ENCODE assay signal across 13 cellular contexts in genomic region chr1:116919802-116920201, GRCh38. TPM values are rescaled to one million over a fixed set of nuclear protein-coding genes. Genes with fewer than 3 reads are reported as not detected.
DNase-seq lines count a peak whose midpoint lies in the region; ATAC-seq and TF ChIP-seq lines count a peak whose summit lies in the region.
"Had no signal": no experiment of that assay in that cellular context is flagged by ENCODE, and none has a peak within 500 bp of the region (broad histone marks: within the 10 kb centered on the region; RNA-seq: fewer than 3 reads in every experiment).

No MANE protein-coding gene starts in this region.

- no peaks in the 10 kb centered on the region for H3F3A ChIP-seq in PC-3 (ENCODE audit: low read length, unreplicated experiment)

- H2AFZ ChIP-seq in PC-3 (ENCODE audit: low read length), result no peak overlapping the region

- CTCF ChIA-PET in activated naive CD4-positive, alpha-beta T cell treated with anti-CD3 and anti-CD28 coated beads for 36 hours (lab: Charles Lee), result interaction anchor here (0.6 to 1.3 kb wide), 2 partner anchors 15 to 273 kb away, joined by 3 to 4 read pairs; no protein-coding TSS in a partner anchor
- CTCF ChIA-PET in PC-3 (lab: Charles Lee), result no interaction called here

- POLR2A ChIA-PET in PC-3 (lab: Charles Lee; ENCODE audit: unreplicated experiment), result no interaction called here

- no peak overlapping the region for H3K4me3 ChIP-seq in PC-3 (ENCODE audit: low read length)
- H3K4me3 ChIP-seq in fibroblast of villous mesenchyme (ENCODE audit: low read depth, low read length), result no peak overlapping the region
- no peak overlapping the region for H3K4me3 ChIP-seq in testis
- H3K4me3 ChIP-seq: right lobe of liver had no signal

- peaks cover 42% of the 10 kb centered on the region for H3K4me1 ChIP-seq in PC-3 (ENCODE audit: insufficient read depth, low read length)
- peaks cover 19% of the 10 kb centered on the region for H3K4me1 ChIP-seq in testis

- H3K4me1 Mint-ChIP-seq in activated naive CD4-positive, alpha-beta T cell treated with anti-CD3 and anti-CD28 coated beads for 36 hours (ENCODE audit: low read depth), result peaks cover 8% of the 10 kb centered on the region

- no peaks in the 10 kb centered on the region for H3K27me3 Mint-ChIP-seq in activated naive CD4-positive, alpha-beta T cell treated with anti-CD3 and anti-CD28 coated beads for 36 hours (ENCODE audit: low read depth)

- intact Hi-C loops in activated naive CD4-positive, alpha-beta T cell treated with anti-CD3 and anti-CD28 coated beads for 36 hours (cut with micrococcal nuclease), result loop anchor here (10.0 kb wide), 1 partner anchor 615 kb away; no protein-coding TSS in a partner anchor
- intact Hi-C loops in PC-3 (cut with micrococcal nuclease) (no loop called here), testis (cut with DNase I; ENCODE audit: low total_unique reads) (no loop called here)

- no peaks in the 10 kb centered on the region for H4K20me1 ChIP-seq in PC-3 (ENCODE audit: low read length)

- TF ChIP-seq CTCF in PC-3 (conservative IDR thresholded peaks at IDR 0.05; ENCODE audit: low read depth, low read length), result 0 out of 2 replicates have a peak, but pooled peaks have one; percentile 18
- no peak for TF ChIP-seq CTCF in fibroblast of villous mesenchyme (IDR thresholded peaks at IDR 0.05; ENCODE audit: insufficient read depth, low read depth, low read length)
- TF ChIP-seq CTCF in testis (IDR thresholded peaks at IDR 0.05), result no peak

- no peaks in the 10 kb centered on the region for H3K36me3 Mint-ChIP-seq in activated naive CD4-positive, alpha-beta T cell treated with anti-CD3 and anti-CD28 coated beads for 36 hours (ENCODE audit: low read depth)

- H3K36me3 ChIP-seq in PC-3 (ENCODE audit: low read depth, low read length) (no peaks in the 10 kb centered on the region), testis (ENCODE audit: low read depth, missing control alignments) (no peaks in the 10 kb centered on the region)
- H3K36me3 ChIP-seq: right lobe of liver had no signal

- H3K9ac ChIP-seq in PC-3 (ENCODE audit: low read length), result no peak overlapping the region

- H3K9me3 Mint-ChIP-seq in activated naive CD4-positive, alpha-beta T cell treated with anti-CD3 and anti-CD28 coated beads for 36 hours, result no peaks in the 10 kb centered on the region
- H3K9me3 Mint-ChIP-seq: mesothelial cell of epicardium had no signal

- no peak for TF ChIP-seq POLR2A in testis (IDR thresholded peaks at IDR 0.05)

- H3K27me3 ChIP-seq in PC-3 (ENCODE audit: low read length) (no peaks in the 10 kb centered on the region), testis (no peaks in the 10 kb centered on the region)
- H3K27me3 ChIP-seq: right lobe of liver had no signal

- ATAC-seq in PC-3, result no peak
- no peak for ATAC-seq in HG02970 (IDR thresholded peaks at IDR 0.05; ENCODE audit: low FRiP score, unreplicated experiment)
- ATAC-seq in HG02642 (IDR thresholded peaks at IDR 0.05; ENCODE audit: poor library complexity, unreplicated experiment), result no peak

- no TSS peak for BruUV-seq in PC-3 (replicated peaks; lab: Mats Ljungman, UMichigan)

- no peak overlapping the region for H3K27ac Mint-ChIP-seq in activated naive CD4-positive, alpha-beta T cell treated with anti-CD3 and anti-CD28 coated beads for 36 hours
- H3K27ac Mint-ChIP-seq: mesothelial cell of epicardium had no signal

- peak overlapping the region; percentile 9 for H3K4me2 ChIP-seq in PC-3 (ENCODE audit: low read length)

- H3K9me2 ChIP-seq in PC-3 (replicated peaks; ENCODE audit: low read length), result no peaks in the 10 kb centered on the region

- peaks cover 88% of the 10 kb centered on the region for H3K79me2 ChIP-seq in PC-3 (ENCODE audit: low read length)

- H3K4me3 Mint-ChIP-seq in activated naive CD4-positive, alpha-beta T cell treated with anti-CD3 and anti-CD28 coated beads for 36 hours, result no peak overlapping the region
- H3K4me3 Mint-ChIP-seq: mesothelial cell of epicardium had no signal

- DNase-seq in activated naive CD4-positive, alpha-beta T cell treated with anti-CD3 and anti-CD28 coated beads for 36 hours, result peak; percentile 20
- no peak for DNase-seq in activated naive CD4-positive, alpha-beta T cell treated with Interleukin-2 at 50 U/mL for 16 hours
- DNase-seq in PC-3 (no peak), fibroblast of villous mesenchyme (ENCODE audit: low read depth) (peak; percentile 2), testis (peak; percentile 45)
- DNase-seq in stimulated activated naive CD4-positive, alpha-beta T cell treated with Interleukin-2 at 50 U/mL for 16 hours (lab: John Stamatoyannopoulos, UW), result no peak
- DNase-seq: hippocampal formation, MV-4-11, OCI-M1, right lobe of liver had no signal

- H3K9me3 ChIP-seq in PC-3 (ENCODE audit: low read length) (no peaks in the 10 kb centered on the region), testis (no peaks in the 10 kb centered on the region)
- H3K9me3 ChIP-seq: right lobe of liver had no signal

- H3K27ac ChIP-seq in PC-3 (ENCODE audit: low read length), result peak overlapping the region; percentile 27
- H3K27ac ChIP-seq in testis, result no peak overlapping the region
- H3K27ac ChIP-seq: right lobe of liver had no signal

- WGBS in testis, 2 donors, result 84 to 88% methylated on average over 2 of the region's 2 CpGs

RNA-seq across cellular contexts. Expression of gene PTGFRN, which starts 10.1 kb away (rescaled TPM):
- total RNA-seq in activated naive CD4-positive, alpha-beta T cell treated with anti-CD3 and anti-CD28 coated beads for 36 hours, result 10 to 100 TPM; 24.0 to 28.0 TPM
- total RNA-seq in PC-3 (2014; rRNA removed) (57.4 and 77.8 TPM in 2 replicates), fibroblast of villous mesenchyme (22.5 and 22.9 TPM in 2 replicates), testis (10 to 100 TPM; 26.8 to 28.1 TPM)
- 32.0 TPM for polyA plus RNA-seq in testis (ENCODE audit: insufficient read depth, low read depth, low replicate concordance)

Comparison
In these comparisons a context has a peak if more than half of its experiments do, and no peak if none do; other contexts are left out.
1. DNase-seq: peak in activated naive CD4-positive, alpha-beta T cell treated with anti-CD3 and anti-CD28 coated beads for 36 hours (single experiment), fibroblast of villous mesenchyme (single experiment) and testis (single experiment); none in activated naive CD4-positive, alpha-beta T cell treated with Interleukin-2 at 50 U/mL for 16 hours (single experiment), PC-3 (single experiment) and stimulated activated naive CD4-positive, alpha-beta T cell treated with Interleukin-2 at 50 U/mL for 16 hours (single experiment).